16 cellular contexts compared by ENCODE assay signal in genomic region chr3:175308105-175308504, GRCh38.
DNase-seq lines count a peak whose midpoint lies in the region; ATAC-seq, FAIRE-seq and TF ChIP-seq lines count a peak whose summit lies in the region.
"Had no signal": no experiment of that assay in that cellular context is flagged by ENCODE, and none has a peak within 500 bp of the region (broad histone marks: within the 10 kb centered on the region; RNA-seq: fewer than 3 reads in every experiment).

No MANE protein-coding gene starts in this region.

- DNase-seq in GM12891 (ENCODE audit: insufficient read length, low spot score): no peak
- no peak for DNase-seq in right lobe of liver
- DNase-seq in GM20000 (ENCODE audit: low spot score): no peak
- DNase-seq in NCI-H2029 treated with DMSO at 0.1 percent for 48 hours (lab: John Stamatoyannopoulos, UW): no peak
- DNase-seq: activated CD4-positive, alpha-beta T cell treated with anti-CD3 and anti-CD28 coated beads for 36 hours; activated naive CD4-positive, alpha-beta T cell treated with anti-CD3 and anti-CD28 coated beads, Interleukin-2, amount 10 ng/mL, durations not matched to agents 7 days and 5 days; IMR-90; MV-4-11; NK-92 treated with Interleukin-12 subunit alpha and Interleukin-12 subunit beta, amount 100 ng/mL, for 24 hours; SHP77 had no signal

- H3K27ac ChIP-seq in right lobe of liver: peak overlapping the region; percentile 55 to 85 (median 77)
- H3K27ac ChIP-seq: suprapubic skin had no signal

- intact Hi-C loops in right lobe of liver (cut with DNase I): no loop called here

- ATAC-seq in GM21390 (IDR thresholded peaks at IDR 0.05; ENCODE audit: unreplicated experiment) (peak; percentile 11), HG03575 (IDR thresholded peaks at IDR 0.05; ENCODE audit: extremely low read depth, insufficient number of reproducible peaks, low FRiP score, unreplicated experiment) (peak; percentile 13), right lobe of liver (peak; percentile 47 to 68 (median 57)), HG02623 (IDR thresholded peaks at IDR 0.05; ENCODE audit: unreplicated experiment) (no peak)
- ATAC-seq: activated CD4-positive, alpha-beta T cell treated with anti-CD3 and anti-CD28 coated beads for 36 hours; esophagus mucosa had no signal

- H3K9me3 ChIP-seq in right lobe of liver: no peaks in the 10 kb centered on the region
- H3K9me3 ChIP-seq: suprapubic skin had no signal

- WGBS in right lobe of liver (ENCODE audit: insufficient coverage, low coverage, low lambda C conversion rate, missing lambda C conversion rate): 47% methylated on average over 7 of the region's 7 CpGs

- TF ChIP-seq POLR2A in GM12891 (IDR thresholded peaks at IDR 0.05; ENCODE audit: low read depth, low read length): no peak
- no peak for TF ChIP-seq POLR2A in right lobe of liver (IDR thresholded peaks at IDR 0.05)

- no peaks in the 10 kb centered on the region for H3K36me3 ChIP-seq in right lobe of liver
- H3K36me3 ChIP-seq: suprapubic skin had no signal

- FAIRE-seq in GM12891 (lab: Jason Lieb, UNC): peak; percentile 52
- FAIRE-seq: keratinocyte had no signal

- H3K27me3 ChIP-seq in right lobe of liver: no peaks in the 10 kb centered on the region
- H3K27me3 ChIP-seq: suprapubic skin had no signal

- H3K4me1 ChIP-seq in right lobe of liver: peaks cover 0 to 6% (median 0%) of the 10 kb centered on the region in 4 donors

- H3K4me3 ChIP-seq in right lobe of liver: peak overlapping the region in 2 of 3 donors; percentile 40 to 49
- H3K4me3 ChIP-seq: suprapubic skin had no signal

- no peak for TF ChIP-seq CTCF in right lobe of liver (IDR thresholded peaks at IDR 0.05)
- no peak for TF ChIP-seq CTCF in GM20000 (IDR thresholded peaks at IDR 0.05; ENCODE audit: extremely low read depth, missing control alignments)

TF ChIP-seq in GM12891, 5 proteins besides CTCF, POLR2A, EP300 and RAD21:
- TF ChIP-seq SPI1 (IDR thresholded peaks at IDR 0.05; ENCODE audit: low read depth, low read length): no peak
- no peak for TF ChIP-seq POU2F2 (IDR thresholded peaks at IDR 0.05; ENCODE audit: low read depth, low read length)
- no peak for TF ChIP-seq POLR2AphosphoS5 (IDR thresholded peaks at IDR 0.05; ENCODE audit: low read depth, low read length)
- TF ChIP-seq PAX5 (IDR thresholded peaks at IDR 0.05; ENCODE audit: insufficient read depth, low read length, severe bottlenecking): no peak
- TF ChIP-seq TAF1 (IDR thresholded peaks at IDR 0.05; ENCODE audit: low read depth, low read length): no peak
